17 cellular contexts compared by ENCODE assay signal in the genomic region with DNA sequence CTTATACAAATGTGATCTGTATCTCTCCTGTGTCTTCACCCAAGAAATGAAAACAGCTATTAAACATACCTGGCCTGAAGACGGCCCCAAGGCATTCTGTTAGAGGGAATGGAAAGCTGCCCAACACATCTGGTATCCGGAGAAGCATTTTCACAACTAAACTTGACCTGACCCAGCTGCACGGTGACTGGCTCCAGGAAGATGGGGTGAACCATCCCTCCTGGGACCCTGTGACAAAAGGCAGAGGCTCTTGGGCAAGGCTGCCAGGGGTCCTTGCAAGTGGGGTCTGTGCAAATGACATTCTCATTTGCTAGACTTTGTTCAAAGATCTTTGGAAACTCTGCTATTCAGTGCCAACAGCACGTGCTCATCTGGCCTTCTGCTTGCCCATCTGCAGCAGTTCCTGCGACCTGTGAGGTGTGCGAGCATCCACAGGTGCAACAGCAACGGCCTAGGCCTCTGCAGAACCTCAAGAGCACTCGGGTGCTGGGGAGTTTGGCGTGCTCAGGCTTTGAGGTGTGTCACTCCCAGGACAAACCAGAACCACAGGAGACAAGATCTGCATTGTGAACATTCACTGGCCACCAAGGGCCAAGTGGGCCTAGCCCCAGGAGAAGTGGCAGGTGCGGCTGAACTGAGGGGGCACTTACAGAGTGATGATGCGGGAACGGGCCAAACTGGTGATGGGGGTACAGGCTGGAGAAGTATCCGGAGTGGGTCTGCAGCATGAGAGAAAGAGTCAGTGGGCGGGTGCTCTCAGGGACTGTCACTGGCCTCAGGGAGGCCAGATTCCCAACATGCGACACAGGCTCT.
DNase-seq lines count a peak whose midpoint lies in the region; ATAC-seq and TF ChIP-seq lines count a peak whose summit lies in the region.
"Had no signal": no experiment of that assay in that cellular context is flagged by ENCODE, and none has a peak within 500 bp of the region (broad histone marks: within the 10 kb centered on the region; RNA-seq: fewer than 3 reads in every experiment).

No MANE protein-coding gene starts in this region.

- H3K27me3 Mint-ChIP-seq in activated CD4-positive, alpha-beta T cell treated with anti-CD3 and anti-CD28 coated beads for 36 hours: peaks cover 4% of the 10 kb centered on the region

- H3K4me2 ChIP-seq in IMR-90 (ENCODE audit: low read depth, low read length) (no peak overlapping the region), mesenchymal stem cell (ENCODE audit: low read length, poor library complexity, severe bottlenecking) (no peak overlapping the region)

- H3K14ac ChIP-seq in IMR-90 (replicated peaks; ENCODE audit: low read depth, low read length): peak overlapping the region; percentile 33
- peak overlapping the region in 1 of 2 experiments; percentile 66 for H3K14ac ChIP-seq in mesenchymal stem cell (ENCODE audit: low read length in 2 of 2)

- no peak overlapping the region for H4K5ac ChIP-seq in IMR-90 (ENCODE audit: low read depth, low read length)

- CTCF ChIA-PET in IMR-90 (lab: Yijun Ruan, JAX): interaction anchor here (0.8 to 3.1 kb wide), 3 partner anchors 19 to 286 kb away, joined by 3 to 14 read pairs (median 3); no protein-coding TSS in a partner anchor
- CTCF ChIA-PET in activated CD4-positive, alpha-beta T cell treated with anti-CD3 and anti-CD28 coated beads for 36 hours (lab: Charles Lee): interaction anchor here (4.4 to 5.5 kb wide), 2 partner anchors 14 to 109 kb away, joined by 34 to 98 read pairs; no protein-coding TSS in a partner anchor

- H3K4me1 Mint-ChIP-seq in activated CD4-positive, alpha-beta T cell treated with anti-CD3 and anti-CD28 coated beads for 36 hours: peaks cover 2% of the 10 kb centered on the region
- H3K4me1 Mint-ChIP-seq: central memory CD8-positive, alpha-beta T cell had no signal

- H2BK20ac ChIP-seq in IMR-90 (ENCODE audit: low read depth, low read length): peak overlapping the region; percentile 43; the same call in 1 of the 2 replicates

- H3K27ac Mint-ChIP-seq in activated CD4-positive, alpha-beta T cell treated with anti-CD3 and anti-CD28 coated beads for 36 hours: no peak overlapping the region
- H3K27ac Mint-ChIP-seq: activated CD8-positive, alpha-beta memory T cell treated with anti-CD3 and anti-CD28 coated beads, Interleukin-2, amount 10 ng/mL, durations not matched to agents 7 days and 5 days; nephron progenitor cell had no signal

- ATAC-seq in IMR-90 (ENCODE audit: low read depth) (no peak), GM19463 (IDR thresholded peaks at IDR 0.05; ENCODE audit: unreplicated experiment) (no peak), body of pancreas (no peak)
- no peak for ATAC-seq in activated CD4-positive, alpha-beta T cell treated with anti-CD3 and anti-CD28 coated beads for 36 hours
- ATAC-seq: activated CD8-positive, alpha-beta memory T cell treated with anti-CD3 and anti-CD28 coated beads, Interleukin-2, amount 10 ng/mL, durations not matched to agents 7 days and 5 days had no signal

- TF ChIP-seq POLR2A in IMR-90 (IDR thresholded peaks at IDR 0.05; ENCODE audit: low read depth, low read length): no peak
- TF ChIP-seq POLR2A in breast epithelium (IDR thresholded peaks at IDR 0.05): no peak
- no peak for TF ChIP-seq POLR2A in thyroid gland (IDR thresholded peaks at IDR 0.05)
- TF ChIP-seq POLR2A in body of pancreas (IDR thresholded peaks at IDR 0.05): no peak

- no peak overlapping the region for H3K56ac ChIP-seq in IMR-90 (ENCODE audit: extremely low read depth, insufficient read depth, low read length)

- dilution Hi-C loops in IMR-90 (cut with HindIII; ENCODE audit: low sequenced_read_pairs, unreplicated experiment): no loop called here

- BruUV-seq in IMR-90 (replicated peaks; lab: Mats Ljungman, UMichigan): no TSS peak

- peak overlapping the region; percentile 80 for H3K4ac ChIP-seq in IMR-90 (ENCODE audit: low read depth, low read length)
- H3K4ac ChIP-seq in mesenchymal stem cell (ENCODE audit: low read depth in 1 of 2, low read length in 2 of 2): peak overlapping the region; percentile 42 to 49

- H2AFZ ChIP-seq in IMR-90 (replicated peaks; ENCODE audit: low read length, poor library complexity): peak overlapping the region; percentile 7
- H2AFZ ChIP-seq in mesenchymal stem cell (ENCODE audit: low read depth, low read length): no peak overlapping the region

- H2BK12ac ChIP-seq in mesenchymal stem cell (ENCODE audit: low read length in 2 of 2): peak overlapping the region in 1 of 2 experiments; percentile 80

- no peaks in the 10 kb centered on the region for H3K36me3 Mint-ChIP-seq in activated CD4-positive, alpha-beta T cell treated with anti-CD3 and anti-CD28 coated beads for 36 hours (ENCODE audit: low read depth)
- H3K36me3 Mint-ChIP-seq: activated CD8-positive, alpha-beta memory T cell treated with anti-CD3 and anti-CD28 coated beads, Interleukin-2, amount 10 ng/mL, durations not matched to agents 7 days and 5 days had no signal

- TF ChIP-seq CTCF in IMR-90 (conservative IDR thresholded peaks at IDR 0.05; ENCODE audit: low read depth, low read length) (no peak), breast epithelium (IDR thresholded peaks at IDR 0.05) (no peak), thyroid gland (IDR thresholded peaks at IDR 0.05) (no peak), body of pancreas (IDR thresholded peaks at IDR 0.05) (no peak)

- peaks cover 25 to 66% of the 10 kb centered on the region in 2 experiments for H3K79me1 ChIP-seq in IMR-90 (ENCODE audit: low read depth in 1 of 2, low read length in 2 of 2)
- H3K79me1 ChIP-seq in mesenchymal stem cell (replicated peaks; ENCODE audit: low read length, poor library complexity, severe bottlenecking): peaks cover 23% of the 10 kb centered on the region

- WGBS in IMR-90 (ENCODE audit: extremely low coverage in 2 of 2, insufficient read length in 1 of 2), 2 experiments: 86% methylated on average over 10 of the region's 15 CpGs; no CpG with 5 or more reads in 1 of the 2 experiments
- WGBS in mesenchymal stem cell: 87% methylated on average over 15 of the region's 15 CpGs
- 90 to 92% methylated on average over 15 of the region's 15 CpGs for WGBS in thyroid gland, 2 donors
- 78 to 86% methylated on average over 10 to 15 of the region's 15 CpGs for WGBS in body of pancreas, 2 donors

- peak overlapping the region in 1 of 2 experiments; percentile 35; a peak in 3 of 4 replicates for H4K8ac ChIP-seq in IMR-90 (ENCODE audit: low read depth in 2 of 2, low read length in 2 of 2)
- no peak overlapping the region for H4K8ac ChIP-seq in mesenchymal stem cell (ENCODE audit: low read length)

- H3K36me3 ChIP-seq in IMR-90 (ENCODE audit: control insufficient read depth, insufficient read depth, low read length) (peaks cover 45% of the 10 kb centered on the region), breast epithelium (no peaks in the 10 kb centered on the region), mesenchymal stem cell (ENCODE audit: control insufficient read depth in 1 of 2, insufficient read depth in 2 of 2, low read depth in 1 of 2, low read length in 2 of 2) (peaks cover 44 to 60% of the 10 kb centered on the region in 2 experiments), thyroid gland (peaks cover 0 to 2% of the 10 kb centered on the region in 2 donors), body of pancreas (replicated peaks in 1 of 2; ENCODE audit: insufficient read depth in 1 of 2, low read depth in 2 of 2) (no peaks in the 10 kb centered on the region)

- peak overlapping the region; percentile 77 for H2AK9ac ChIP-seq in IMR-90 (replicated peaks; ENCODE audit: low read depth, low read length, poor library complexity)

- peaks cover 34% of the 10 kb centered on the region for H3K9me1 ChIP-seq in IMR-90 (ENCODE audit: insufficient read depth, low read length)

- H3K27me3 ChIP-seq in IMR-90 (ENCODE audit: control insufficient read depth, insufficient read depth, low read length) (no peaks in the 10 kb centered on the region), breast epithelium (no peaks in the 10 kb centered on the region), mesenchymal stem cell (ENCODE audit: control insufficient read depth in 1 of 2, insufficient read depth in 1 of 2, low read length in 2 of 2) (no peaks in the 10 kb centered on the region), thyroid gland (no peaks in the 10 kb centered on the region), body of pancreas (no peaks in the 10 kb centered on the region)
- H3K27me3 ChIP-seq: left lung had no signal

- H2BK5ac ChIP-seq in IMR-90 (ENCODE audit: low read depth, low read length, poor library complexity, severe bottlenecking): peak overlapping the region; percentile 73
- H2BK5ac ChIP-seq in mesenchymal stem cell (ENCODE audit: low read depth, low read length, poor library complexity, severe bottlenecking): no peak overlapping the region

- no peak overlapping the region for H3K9ac ChIP-seq in IMR-90 (ENCODE audit: low read depth, low read length)
- peak overlapping the region; percentile 36 for H3K9ac ChIP-seq in mesenchymal stem cell (ENCODE audit: low read length)

- no peak for TF ChIP-seq RAD21 in IMR-90 (IDR thresholded peaks at IDR 0.05; ENCODE audit: low read length)

- H3K4me3 ChIP-seq in IMR-90 (ENCODE audit: insufficient read depth, low read depth, low read length) (no peak overlapping the region), breast epithelium (no peak overlapping the region), mesenchymal stem cell (ENCODE audit: insufficient read depth in 1 of 2, low read depth in 1 of 2, low read length in 2 of 2) (no peak overlapping the region), thyroid gland (replicated peaks in 1 of 3) (no peak overlapping the region), body of pancreas (no peak overlapping the region)
- H3K4me3 ChIP-seq: left lung had no signal

- H3K23ac ChIP-seq in IMR-90 (ENCODE audit: low read depth, low read length) (0 out of 2 replicates have a peak overlapping the region, but pooled peaks have one; percentile 36), mesenchymal stem cell (ENCODE audit: low read length in 2 of 2) (peak overlapping the region in 1 of 2 experiments; percentile 75)

- H2AK5ac ChIP-seq in IMR-90 (ENCODE audit: low read depth, low read length) (peak overlapping the region; percentile 92), mesenchymal stem cell (ENCODE audit: low read length, severe bottlenecking) (peak overlapping the region; percentile 10)

- H4K20me1 ChIP-seq in IMR-90 (ENCODE audit: insufficient read depth, low read length): peaks cover 61% of the 10 kb centered on the region

- peak overlapping the region; percentile 83 for H4K91ac ChIP-seq in IMR-90 (ENCODE audit: insufficient read depth, low read depth, low read length)
- peak overlapping the region; percentile 41 for H4K91ac ChIP-seq in mesenchymal stem cell (ENCODE audit: low read length)

- no peak overlapping the region for H3K4me3 Mint-ChIP-seq in activated CD4-positive, alpha-beta T cell treated with anti-CD3 and anti-CD28 coated beads for 36 hours
- H3K4me3 Mint-ChIP-seq: activated CD8-positive, alpha-beta memory T cell treated with anti-CD3 and anti-CD28 coated beads, Interleukin-2, amount 10 ng/mL, durations not matched to agents 7 days and 5 days; central memory CD8-positive, alpha-beta T cell; nephron progenitor cell had no signal

- H3K9me3 ChIP-seq in IMR-90 (ENCODE audit: control insufficient read depth, insufficient read depth, low read length) (no peaks in the 10 kb centered on the region), breast epithelium (no peaks in the 10 kb centered on the region), mesenchymal stem cell (ENCODE audit: control insufficient read depth, low read length) (no peaks in the 10 kb centered on the region), thyroid gland (no peaks in the 10 kb centered on the region), body of pancreas (no peaks in the 10 kb centered on the region)
- H3K9me3 ChIP-seq: left lung had no signal

- H3K18ac ChIP-seq in IMR-90 (ENCODE audit: low read depth, low read length) (peak overlapping the region; percentile 0; the same call in 1 of the 2 replicates), mesenchymal stem cell (ENCODE audit: low read depth in 1 of 2, low read length in 2 of 2) (peak overlapping the region in 1 of 2 experiments; percentile 93)

- POLR2A ChIA-PET in IMR-90 (lab: Charles Lee; ENCODE audit: unreplicated experiment): no interaction called here
- POLR2A ChIA-PET in activated CD4-positive, alpha-beta T cell treated with anti-CD3 and anti-CD28 coated beads for 36 hours (lab: Charles Lee): no interaction called here

- no peaks in the 10 kb centered on the region for H3K9me3 Mint-ChIP-seq in activated CD4-positive, alpha-beta T cell treated with anti-CD3 and anti-CD28 coated beads for 36 hours (ENCODE audit: low read depth)
- H3K9me3 Mint-ChIP-seq: central memory CD8-positive, alpha-beta T cell; nephron progenitor cell had no signal

- DNase-seq in IMR-90 (no peak), breast epithelium (ENCODE audit: low spot score in 2 of 2) (no peak), mesenchymal stem cell (no peak), thyroid gland (no peak), body of pancreas (no peak), NCI-H1105 (lab: John Stamatoyannopoulos, UW) (no peak)
- no peak for DNase-seq in activated CD4-positive, alpha-beta T cell treated with anti-CD3 and anti-CD28 coated beads for 36 hours
- DNase-seq: activated CD8-positive, alpha-beta memory T cell treated with anti-CD3 and anti-CD28 coated beads, Interleukin-2, amount 10 ng/mL, durations not matched to agents 7 days and 5 days; activated naive CD4-positive, alpha-beta T cell; DND-41; hippocampal formation; NCI-H1105 treated with DMSO at 0.1 percent for 48 hours; nephron progenitor cell; WERI-Rb-1 had no signal

- intact Hi-C loops in IMR-90 (cut with micrococcal nuclease): loop anchor here (2.0 kb wide), 1 partner anchor 163 kb away; no protein-coding TSS in a partner anchor
- intact Hi-C loops in breast epithelium (cut with DNase I; ENCODE audit: low total_unique reads): no loop called here
- intact Hi-C loops in thyroid gland (cut with DNase I): no loop called here
- intact Hi-C loops in body of pancreas (cut with DNase I): no loop called here
- intact Hi-C loops in activated CD4-positive, alpha-beta T cell treated with anti-CD3 and anti-CD28 coated beads for 36 hours (cut with DNase I, micrococcal nuclease): loop anchor here in 1 of 2 experiments (2.0 kb wide), 1 partner anchor 883 kb away; no protein-coding TSS in a partner anchor

- H3K4me1 ChIP-seq in IMR-90 (ENCODE audit: control insufficient read depth, insufficient read depth, low read length) (peaks cover 31% of the 10 kb centered on the region), breast epithelium (no peaks in the 10 kb centered on the region), mesenchymal stem cell (ENCODE audit: control insufficient read depth, insufficient read depth, low read depth, low read length) (peaks cover 35% of the 10 kb centered on the region), thyroid gland (peaks cover 0 to 19% of the 10 kb centered on the region in 2 donors), body of pancreas (peaks cover 8% of the 10 kb centered on the region)

- H3K27ac ChIP-seq in IMR-90 (ENCODE audit: insufficient read depth, low read length) (peak overlapping the region; percentile 47), breast epithelium (peak overlapping the region; percentile 66 to 83), mesenchymal stem cell (ENCODE audit: low read length, poor library complexity, severe bottlenecking) (peak overlapping the region; percentile 85), thyroid gland (peak overlapping the region; percentile 7 to 75 (median 66)), body of pancreas (peak overlapping the region in 2 of 4 donors; percentile 14 to 39)
- H3K27ac ChIP-seq: WERI-Rb-1 had no signal

- in situ Hi-C loops in IMR-90 (cut with MboI; ENCODE audit: low sequenced_read_pairs): loop anchor here (25.0 kb wide), 2 partner anchors 254 to 604 kb away; no protein-coding TSS in a partner anchor

- peak overlapping the region; percentile 50 for H2BK120ac ChIP-seq in IMR-90 (ENCODE audit: low read depth, low read length)
- H2BK120ac ChIP-seq in mesenchymal stem cell (ENCODE audit: low read depth, low read length): no peak overlapping the region

- peak overlapping the region; percentile 7; the same call in 2 of the 3 replicates for H2BK15ac ChIP-seq in IMR-90 (ENCODE audit: low read depth, low read length)
- H2BK15ac ChIP-seq in mesenchymal stem cell (ENCODE audit: low read depth, poor library complexity, severe bottlenecking): no peak overlapping the region
